ENCODE assay signal across 8 cellular contexts in the genomic region with DNA sequence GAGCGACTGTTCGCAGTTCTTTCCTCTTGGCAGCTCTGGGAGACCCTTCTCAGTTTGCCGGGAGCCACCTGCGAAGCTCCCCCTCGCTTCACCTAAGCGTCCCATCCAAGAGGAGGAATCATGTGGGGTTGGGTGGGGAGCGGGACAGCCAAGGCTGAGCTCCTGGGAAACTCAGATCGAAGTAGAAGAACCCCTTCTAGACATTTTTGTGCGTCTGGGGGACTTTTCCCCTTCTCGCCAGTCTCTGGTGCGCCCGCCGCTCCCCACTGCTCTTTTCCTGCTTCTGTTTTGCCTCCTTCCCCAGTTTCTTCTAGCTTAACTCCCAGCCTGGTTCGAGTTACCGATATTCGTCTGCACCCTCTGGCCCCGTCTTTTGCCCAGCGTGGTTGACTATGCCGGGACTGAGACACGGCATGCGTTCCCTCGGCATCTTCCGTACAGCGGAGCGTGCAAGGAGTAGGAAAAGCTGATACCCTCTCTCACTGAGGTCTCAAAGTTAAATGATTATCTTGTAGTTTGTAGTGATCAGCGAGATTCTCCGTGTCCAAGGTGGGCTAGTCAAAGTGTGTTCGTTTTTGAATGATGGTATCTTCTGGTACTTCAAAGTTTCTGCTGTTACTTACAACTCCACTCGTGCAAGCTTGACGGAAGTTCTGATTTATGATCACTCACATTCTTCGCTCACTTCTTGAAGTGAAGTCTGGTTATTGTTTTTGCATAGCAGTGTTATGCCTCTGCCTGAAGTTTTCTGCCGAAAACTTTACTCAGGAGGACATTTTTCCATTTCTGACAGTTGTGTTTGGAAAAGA. TPM values are rescaled to one million over a fixed set of nuclear protein-coding genes. Genes with fewer than 3 reads are reported as not detected.
A peak's percentile ranks its signal among the peaks of the same experiment; 100 is the strongest.
DNase-seq lines count a peak whose midpoint lies in the region; ATAC-seq, FAIRE-seq and TF ChIP-seq lines count a peak whose summit lies in the region.

No MANE protein-coding gene starts in this region.

- FAIRE-seq in K562 (lab: Jason Lieb, UNC): peak; percentile 69

- peak overlapping the region; percentile 100 for H2AFZ ChIP-seq in K562 (ENCODE audit: low read depth, low read length)

- POLR2A ChIA-PET in K562 (lab: Yijun Ruan, JAX): interaction anchor here (0.6 to 4.7 kb wide), 9 partner anchors 8 to 1496 kb away, joined by 3 to 40 read pairs (median 6); no protein-coding TSS in a partner anchor

- peaks cover 57% of the 10 kb centered on the region for H3K79me2 ChIP-seq in K562 (ENCODE audit: control insufficient read depth, insufficient read depth, low read length)

- H3K4me2 ChIP-seq in K562 (ENCODE audit: insufficient read depth, low read length) (peak overlapping the region; percentile 97), skeletal muscle satellite cell (ENCODE audit: low read length) (peak overlapping the region; percentile 91)

- H3K9me3 ChIP-seq in K562 (replicated peaks; ENCODE audit: control insufficient read depth, insufficient read depth, low read depth, low read length) (no peaks in the 10 kb centered on the region), iPS-15b (ENCODE audit: control insufficient read depth, insufficient read depth, low read length) (no peaks in the 10 kb centered on the region), skeletal muscle satellite cell (replicated peaks; ENCODE audit: low read length) (no peaks in the 10 kb centered on the region)

- no peaks in the 10 kb centered on the region for H4K20me1 ChIP-seq in K562 (replicated peaks; ENCODE audit: control insufficient read depth, insufficient read depth, low read length)

- in situ Hi-C loops in K562 (cut with MboI): no loop called here

- H3K36me3 ChIP-seq in K562 (ENCODE audit: control insufficient read depth, insufficient read depth, low read length) (peaks cover 5% of the 10 kb centered on the region; the same call in 1 of the 3 replicates), iPS-15b (ENCODE audit: control insufficient read depth, insufficient read depth, low read length) (no peaks in the 10 kb centered on the region), skeletal muscle satellite cell (ENCODE audit: insufficient read depth, low read length) (no peaks in the 10 kb centered on the region)

- H3K9me1 ChIP-seq in K562 (ENCODE audit: control insufficient read depth, insufficient read depth, low read length): no peaks in the 10 kb centered on the region

- TSS peak; percentile 42 for BruUV-seq in K562 (replicated peaks; lab: Mats Ljungman, UMichigan)

- H3K27ac ChIP-seq in K562 (ENCODE audit: extremely low read depth, low read depth, low read length): peak overlapping the region; percentile 100

- intact Hi-C loops in K562 (cut with micrococcal nuclease): no loop called here

- TF ChIP-seq CTCF in K562 (IDR thresholded peaks at IDR 0.05 in 2 of 3, conservative IDR thresholded peaks at IDR 0.05 in 1 of 3; ENCODE audit: insufficient read depth in 2 of 3, low read depth in 1 of 3, low read length in 3 of 3): no peak

- H3K9ac ChIP-seq in K562 (ENCODE audit: insufficient read depth in 1 of 2, low read depth in 2 of 2, low read length in 2 of 2) (peak overlapping the region; percentile 94 to 95), iPS-15b (ENCODE audit: low read depth, low read length) (peak overlapping the region; percentile 86), skeletal muscle satellite cell (ENCODE audit: low read depth, low read length) (peak overlapping the region; percentile 93)

- H3K4me1 ChIP-seq in K562 (replicated peaks in 1 of 2; ENCODE audit: control insufficient read depth in 2 of 2, insufficient read depth in 2 of 2, low read length in 2 of 2): peaks cover 3 to 18% of the 10 kb centered on the region in 2 experiments; a peak in 3 of 5 replicates
- H3K4me1 ChIP-seq in iPS-15b (ENCODE audit: control insufficient read depth, insufficient read depth, low read length): peaks cover 3% of the 10 kb centered on the region
- peaks cover 16% of the 10 kb centered on the region for H3K4me1 ChIP-seq in skeletal muscle satellite cell (ENCODE audit: control insufficient read depth, insufficient read depth, low read length)

- DNase-seq in CD1c-positive myeloid dendritic cell (ENCODE audit: extremely low spot score) (peak; percentile 24), HT-29 (ENCODE audit: low spot score) (peak; percentile 73), T-helper 1 cell (peak; percentile 10 to 49 (median 19)), K562 (ENCODE audit: extremely low read depth in 1 of 4, low spot score in 3 of 4) (peak; percentile 11 to 51 (median 27)), GOT3 (lab: John Stamatoyannopoulos, UW) (no peak)

- TF ChIP-seq EP300 in K562 (IDR thresholded peaks at IDR 0.05; ENCODE audit: low read length): no peak

- H3K27me3 ChIP-seq in K562 (ENCODE audit: control insufficient read depth in 2 of 2, insufficient read depth in 2 of 2, low read length in 2 of 2) (no peaks in the 10 kb centered on the region), iPS-15b (ENCODE audit: control insufficient read depth, insufficient read depth, low read length) (no peaks in the 10 kb centered on the region), skeletal muscle satellite cell (ENCODE audit: control insufficient read depth, insufficient read depth, low read length) (no peaks in the 10 kb centered on the region)

- H3K4me3 ChIP-seq in K562 (peak overlapping the region; percentile 80), iPS-15b (ENCODE audit: low read depth, low read length) (peak overlapping the region; percentile 91), skeletal muscle satellite cell (ENCODE audit: low read length) (peak overlapping the region; percentile 82)

- TF ChIP-seq RAD21 in K562 (CRISPR knock-in tag; conservative IDR thresholded peaks at IDR 0.05 in 1 of 2, IDR thresholded peaks at IDR 0.05 in 1 of 2): no peak

- under 1% methylated on average over 32 of the region's 32 CpGs for WGBS in K562 (ENCODE audit: insufficient coverage, low coverage, missing lambda C conversion rate)

- ATAC-seq in GM19438 (IDR thresholded peaks at IDR 0.05; ENCODE audit: low read depth, unreplicated experiment): peak; percentile 36
- peak; percentile 64 for ATAC-seq in K562

- TF ChIP-seq POLR2A in K562 (conservative IDR thresholded peaks at IDR 0.05): no peak; the same call in 1 of the 2 replicates

- CTCF ChIA-PET in K562 (lab: Yijun Ruan, JAX; ENCODE audit: low intra/inter-chr PET ratio): no interaction called here

TF ChIP-seq in K562, 482 proteins besides CTCF, POLR2A, EP300 and RAD21 (continues in another document):
- TF ChIP-seq ZFP30 (CRISPR knock-in tag; IDR thresholded peaks at IDR 0.05; ENCODE audit: borderline replicate concordance): no peak

RNA-seq across cellular contexts. Expression of gene CAMKMT, which starts 0.7 kb away (rescaled TPM):
- 8.3 and 17.0 TPM in 2 replicates for total RNA-seq in HT-29 (2014; rRNA removed; shearing (Covaris generic))
- 22.9 and 51.6 TPM in 2 replicates for total RNA-seq in K562 (2011; cell fraction: chromatin; rRNA removed; ENCODE audit: low replicate concordance)
- 16.5 and 18.6 TPM in 2 replicates for total RNA-seq in K562 (2011; cell fraction: nucleolus; rRNA removed)
- 28.8 and 48.7 TPM in 2 replicates for total RNA-seq in K562 (2011; cell fraction: nucleoplasm; rRNA removed)
- total RNA-seq in K562 (2014; rRNA removed): 5.2 and 13.3 TPM in 2 replicates
- total RNA-seq in K562 (2014; rRNA removed; fragmentation: Illumina TruSeq; extraction: Trizol): 9.7 and 10.0 TPM in 2 replicates
- 6.6 and 7.4 TPM in 2 replicates for total RNA-seq in K562 (2015; rRNA removed; fragmentation: Illumina TruSeq; extraction: Trizol)
- 8.5 and 8.8 TPM in 2 replicates for total RNA-seq in K562 (2021)
- 8.7 and 15.3 TPM in 2 replicates for polyA plus RNA-seq in K562 (2011; rRNA removed)
- 2.9 and 7.0 TPM in 2 replicates for polyA plus RNA-seq in K562 (2011; cell fraction: cytosol; rRNA removed)
- 8.6 TPM in 2 replicates for polyA plus RNA-seq in K562 (2011; cell fraction: nucleus; rRNA removed)
- 6.3 and 7.5 TPM in 2 replicates for polyA plus RNA-seq in K562 (2012)
- 7.6 and 8.8 TPM in 2 replicates for polyA plus RNA-seq in K562 (2014; fragmentation: Illumina TruSeq; extraction: Trizol)
- 1 to 10 TPM; 1.6 to 1.8 TPM for polyA plus RNA-seq in K562 (2014; fragmentation: Nextera tagmentation; extraction: Ambion mirVana)
- polyA plus RNA-seq in K562 (2014; rRNA removed): 7.3 and 8.6 TPM in 2 replicates
- polyA minus RNA-seq in K562 (2011; rRNA and poly(A)+ RNA removed): 16.1 and 18.8 TPM in 2 replicates
- 5.5 and 6.3 TPM in 2 replicates for polyA minus RNA-seq in K562 (2011; cell fraction: cytosol; rRNA and poly(A)+ RNA removed)
- polyA minus RNA-seq in K562 (2011; cell fraction: nucleus; rRNA and poly(A)+ RNA removed): 27.3 and 41.9 TPM in 2 replicates
- total RNA-seq in skeletal muscle satellite cell (2012; rRNA removed): 8.6 and 9.0 TPM in 2 replicates

RNA-seq across cellular contexts. Expression of gene PREPL, which starts 1.1 kb away (rescaled TPM):
- 16.2 and 19.0 TPM in 2 replicates for total RNA-seq in HT-29 (2014; rRNA removed; shearing (Covaris generic))
- total RNA-seq in K562 (2011; cell fraction: chromatin; rRNA removed; ENCODE audit: low replicate concordance): 31.9 and 111 TPM in 2 replicates
- total RNA-seq in K562 (2011; cell fraction: nucleolus; rRNA removed): 14.8 and 23.8 TPM in 2 replicates
- 47.1 and 80.1 TPM in 2 replicates for total RNA-seq in K562 (2011; cell fraction: nucleoplasm; rRNA removed)
- total RNA-seq in K562 (2014; rRNA removed) (19.7 and 24.1 TPM in 2 replicates), K562 (2014; rRNA removed; fragmentation: Illumina TruSeq; extraction: Trizol) (34.5 and 38.5 TPM in 2 replicates), K562 (2015; rRNA removed; fragmentation: Illumina TruSeq; extraction: Trizol) (25.3 and 26.9 TPM in 2 replicates), K562 (2021) (31.2 and 31.8 TPM in 2 replicates)
- polyA plus RNA-seq in K562 (2011; rRNA removed) (48.0 and 58.9 TPM in 2 replicates), K562 (2014; fragmentation: Illumina TruSeq; extraction: Trizol) (32.5 and 42.4 TPM in 2 replicates), K562 (2014; fragmentation: Nextera tagmentation; extraction: Ambion mirVana) (10 to 100 TPM; 11.6 to 27.2 TPM), K562 (2014; rRNA removed) (24.3 and 26.7 TPM in 2 replicates)
- 9.4 and 20.7 TPM in 2 replicates for polyA plus RNA-seq in K562 (2011; cell fraction: cytosol; rRNA removed)
- polyA plus RNA-seq in K562 (2011; cell fraction: nucleus; rRNA removed): 40.9 and 70.4 TPM in 2 replicates
- polyA plus RNA-seq in K562 (2012): 19.6 and 40.4 TPM in 2 replicates
- 59.9 and 61.1 TPM in 2 replicates for polyA minus RNA-seq in K562 (2011; rRNA and poly(A)+ RNA removed)
- 19.4 and 25.0 TPM in 2 replicates for polyA minus RNA-seq in K562 (2011; cell fraction: cytosol; rRNA and poly(A)+ RNA removed)
- 21.3 and 44.3 TPM in 2 replicates for polyA minus RNA-seq in K562 (2011; cell fraction: nucleus; rRNA and poly(A)+ RNA removed)
- 43.6 and 48.1 TPM in 2 replicates for total RNA-seq in skeletal muscle satellite cell (2012; rRNA removed)
